In genomic region chr22:22452996-22453686, GRCh38 we compare ENCODE assay signal across 24 cellular contexts. TPM values are rescaled to one million over a fixed set of nuclear protein-coding genes. Genes with fewer than 3 reads are reported as not detected.
DNase-seq lines count a peak whose midpoint lies in the region; ATAC-seq, FAIRE-seq and TF ChIP-seq lines count a peak whose summit lies in the region.
"Had no signal": no experiment of that assay in that cellular context is flagged by ENCODE, and none has a peak within 500 bp of the region (broad histone marks: within the 10 kb centered on the region; RNA-seq: fewer than 3 reads in every experiment).

No MANE protein-coding gene starts in this region.

- no TSS peak for BruUV-seq in K562 (replicated peaks; lab: Mats Ljungman, UMichigan)

- TF ChIP-seq CTCF in K562 (IDR thresholded peaks at IDR 0.05 in 2 of 3, conservative IDR thresholded peaks at IDR 0.05 in 1 of 3; ENCODE audit: insufficient read depth in 2 of 3, low read depth in 1 of 3, low read length in 3 of 3) (no peak), BE2C (IDR thresholded peaks at IDR 0.05; ENCODE audit: low read depth, low read length) (no peak)

- DNase-seq in DMS53 (lab: John Stamatoyannopoulos, UW) (peak; percentile 13), DMS53 treated with DMSO at 0.1 percent for 48 hours (lab: John Stamatoyannopoulos, UW; ENCODE audit: unreplicated experiment) (no peak), K562 (ENCODE audit: extremely low read depth in 1 of 4, low spot score in 3 of 4) (no peak), naive B cell (no peak), BE2C (no peak), COR-L47 (lab: John Stamatoyannopoulos, UW) (no peak), NCI-H187 treated with DMSO at 0.1 percent for 48 hours (lab: John Stamatoyannopoulos, UW) (no peak)
- no peak for DNase-seq in stimulated activated naive B cell treated with anti-CD40 and anti-IgM and Interleukin-4, amounts not matched to agents 10 μg/mL and 1 μg/mL and 100 μg/mL, for 72 hours
- DNase-seq: AML-193; CD4-positive, CD25-positive, alpha-beta regulatory T cell; CD8-positive, alpha-beta T cell; DMS 273 treated with DMSO at 0.1 percent for 48 hours; DND-41; GM23248; H9; HFFc6 had no signal

- no peaks in the 10 kb centered on the region for H4K20me1 ChIP-seq in K562 (replicated peaks; ENCODE audit: control insufficient read depth, insufficient read depth, low read length)
- H4K20me1 ChIP-seq: BLaER1 had no signal

- H3K27ac ChIP-seq in K562 (ENCODE audit: extremely low read depth, low read depth, low read length) = no peak overlapping the region
- H3K27ac ChIP-seq: 22Rv1, BLaER1, C4-2B, GM23248 had no signal

- no peaks in the 10 kb centered on the region for H3K27me3 Mint-ChIP-seq in naive B cell
- no peaks in the 10 kb centered on the region for H3K27me3 Mint-ChIP-seq in stimulated activated naive B cell treated with anti-CD40 and anti-IgM and Interleukin-4, amounts not matched to agents 10 μg/mL and 1 μg/mL and 100 μg/mL, for 72 hours

- peak overlapping the region in 5 of 6 donors; percentile 79 to 88 (median 84) for H3K27ac Mint-ChIP-seq in naive B cell
- H3K27ac Mint-ChIP-seq in stimulated activated naive B cell treated with anti-CD40 and anti-IgM and Interleukin-4, amounts not matched to agents 10 μg/mL and 1 μg/mL and 100 μg/mL, for 72 hours = peak overlapping the region; percentile 37
- H3K27ac Mint-ChIP-seq: CD4-positive, CD25-positive, alpha-beta regulatory T cell; CD8-positive, alpha-beta T cell; H9; HFFc6 had no signal

- CTCF ChIA-PET in K562 (lab: Yijun Ruan, JAX; ENCODE audit: low intra/inter-chr PET ratio) = no interaction called here

- H3K4me2 ChIP-seq in K562 (ENCODE audit: insufficient read depth, low read length) = no peak overlapping the region
- H3K4me2 ChIP-seq: BLaER1 had no signal

- peaks cover 33 to 49% (median 34%) of the 10 kb centered on the region in 3 donors for H3K4me1 Mint-ChIP-seq in naive B cell
- H3K4me1 Mint-ChIP-seq in stimulated activated naive B cell treated with anti-CD40 and anti-IgM and Interleukin-4, amounts not matched to agents 10 μg/mL and 1 μg/mL and 100 μg/mL, for 72 hours = peaks cover 23 to 46% of the 10 kb centered on the region in 2 donors
- H3K4me1 Mint-ChIP-seq: CD4-positive, CD25-positive, alpha-beta regulatory T cell; H9 had no signal

- no peak for FAIRE-seq in K562 (lab: Jason Lieb, UNC)
- FAIRE-seq: A204.1, D721Med, G401.6, GM12892 had no signal

- under 1% methylated on average over 6 of the region's 6 CpGs for WGBS in K562 (ENCODE audit: insufficient coverage, low coverage, missing lambda C conversion rate)

- H3K4me3 ChIP-seq in K562 = no peak overlapping the region
- H3K4me3 ChIP-seq in BE2C (ENCODE audit: low read depth, low read length) = no peak overlapping the region
- H3K4me3 ChIP-seq: BLaER1, GM23248 had no signal

- H3K36me3 ChIP-seq in K562 (ENCODE audit: control insufficient read depth, insufficient read depth, low read length) (no peaks in the 10 kb centered on the region), BE2C (no peaks in the 10 kb centered on the region)
- H3K36me3 ChIP-seq: BLaER1 had no signal

- no peak overlapping the region for H3K9ac ChIP-seq in K562 (ENCODE audit: insufficient read depth in 1 of 2, low read depth in 2 of 2, low read length in 2 of 2)
- H3K9ac ChIP-seq: BLaER1, GM23248 had no signal

- no peaks in the 10 kb centered on the region for H3K9me1 ChIP-seq in K562 (ENCODE audit: control insufficient read depth, insufficient read depth, low read length)

- H3K27me3 ChIP-seq in K562 (ENCODE audit: control insufficient read depth in 2 of 2, insufficient read depth in 2 of 2, low read length in 2 of 2) (peaks cover 16 to 20% of the 10 kb centered on the region in 2 experiments; a peak in 4 of 5 replicates), BE2C (peaks cover 15% of the 10 kb centered on the region)
- H3K27me3 ChIP-seq: BLaER1 had no signal

- no peaks in the 10 kb centered on the region for H3K79me2 ChIP-seq in K562 (ENCODE audit: control insufficient read depth, insufficient read depth, low read length)

- ATAC-seq in K562 (no peak), naive B cell (ENCODE audit: low read depth in 2 of 2) (no peak)
- ATAC-seq in stimulated activated naive B cell treated with anti-CD40 and anti-IgM and Interleukin-4, amounts not matched to agents 10 μg/mL and 1 μg/mL and 100 μg/mL, for 72 hours (replicated peaks) = no peak
- ATAC-seq: CD8-positive, alpha-beta T cell; HCT116 had no signal

- H2AFZ ChIP-seq in K562 (ENCODE audit: low read depth, low read length) = no peak overlapping the region
- H2AFZ ChIP-seq: GM23248 had no signal

- no peak for TF ChIP-seq POLR2A in K562 (conservative IDR thresholded peaks at IDR 0.05)

- POLR2A ChIA-PET in K562 (lab: Yijun Ruan, JAX) = interaction anchor here (0.6 kb wide), 1 partner anchor 9 kb away, joined by 3 read pairs; no protein-coding TSS in a partner anchor

- intact Hi-C loops in K562 (cut with micrococcal nuclease) = no loop called here

- H3K4me3 Mint-ChIP-seq in naive B cell = peak overlapping the region in 2 of 8 donors; percentile 12 to 60
- no peak overlapping the region for H3K4me3 Mint-ChIP-seq in stimulated activated naive B cell treated with anti-CD40 and anti-IgM and Interleukin-4, amounts not matched to agents 10 μg/mL and 1 μg/mL and 100 μg/mL, for 72 hours
- H3K4me3 Mint-ChIP-seq: CD4-positive, CD25-positive, alpha-beta regulatory T cell; CD8-positive, alpha-beta T cell; H9; HFFc6 had no signal

- H3K9me3 Mint-ChIP-seq in naive B cell = peaks cover 4 to 45% (median 14%) of the 10 kb centered on the region in 7 donors
- H3K9me3 Mint-ChIP-seq in stimulated activated naive B cell treated with anti-CD40 and anti-IgM and Interleukin-4, amounts not matched to agents 10 μg/mL and 1 μg/mL and 100 μg/mL, for 72 hours = peaks cover 13 to 24% of the 10 kb centered on the region in 2 donors

- no peaks in the 10 kb centered on the region for H3K4me1 ChIP-seq in K562 (replicated peaks in 1 of 2; ENCODE audit: control insufficient read depth in 2 of 2, insufficient read depth in 2 of 2, low read length in 2 of 2)
- no peaks in the 10 kb centered on the region for H3K4me1 ChIP-seq in BE2C

- TF ChIP-seq RAD21 in K562 (CRISPR knock-in tag; conservative IDR thresholded peaks at IDR 0.05 in 1 of 2, IDR thresholded peaks at IDR 0.05 in 1 of 2) = no peak

- TF ChIP-seq EP300 in K562 (IDR thresholded peaks at IDR 0.05; ENCODE audit: low read length) = no peak

- H3K9me3 ChIP-seq in K562 (replicated peaks; ENCODE audit: control insufficient read depth, insufficient read depth, low read depth, low read length) (no peaks in the 10 kb centered on the region), BE2C (no peaks in the 10 kb centered on the region; the same call in 1 of the 2 replicates)

- peaks cover 0 to 34% of the 10 kb centered on the region in 2 donors for H3K36me3 Mint-ChIP-seq in naive B cell
- peaks cover 11 to 16% of the 10 kb centered on the region in 2 donors for H3K36me3 Mint-ChIP-seq in stimulated activated naive B cell treated with anti-CD40 and anti-IgM and Interleukin-4, amounts not matched to agents 10 μg/mL and 1 μg/mL and 100 μg/mL, for 72 hours
- H3K36me3 Mint-ChIP-seq: CD4-positive, CD25-positive, alpha-beta regulatory T cell; CD8-positive, alpha-beta T cell had no signal

- in situ Hi-C loops in K562 (cut with MboI) = no loop called here

TF ChIP-seq in K562, 482 proteins besides CTCF, POLR2A, EP300 and RAD21 (continues in another document):
- no peak for TF ChIP-seq VEZF1 (CRISPR knock-in tag; IDR thresholded peaks at IDR 0.05)
- 0 out of 2 replicates have a peak, but pooled peaks have one; percentile 33 for TF ChIP-seq MEF2D (tag; conservative IDR thresholded peaks at IDR 0.05; ENCODE audit: low read depth)
- no peak for TF ChIP-seq ETV1 (tag; conservative IDR thresholded peaks at IDR 0.05; ENCODE audit: low read depth)
- no peak for TF ChIP-seq CEBPB (tag; IDR thresholded peaks at IDR 0.05)
- no peak for TF ChIP-seq PTRF (tag; IDR thresholded peaks at IDR 0.05)
- no peak for TF ChIP-seq SMARCA5 (IDR thresholded peaks at IDR 0.05)

RNA-seq across cellular contexts. Expression of gene ZNF280B, which starts 55.4 kb away (rescaled TPM):
- total RNA-seq in K562 (2011; cell fraction: chromatin; rRNA removed; ENCODE audit: low replicate concordance) = 24.8 and 77.6 TPM in 2 replicates
- total RNA-seq in K562 (2011; cell fraction: nucleolus; rRNA removed) = 23.0 and 29.5 TPM in 2 replicates
- total RNA-seq in K562 (2011; cell fraction: nucleoplasm; rRNA removed) = 45.8 and 57.4 TPM in 2 replicates
- 7.7 and 8.4 TPM in 2 replicates for total RNA-seq in K562 (2014; rRNA removed)
- total RNA-seq in K562 (2014; rRNA removed; fragmentation: Illumina TruSeq; extraction: Trizol) = 17.1 and 20.5 TPM in 2 replicates
- 19.6 and 20.7 TPM in 2 replicates for total RNA-seq in K562 (2015; rRNA removed; fragmentation: Illumina TruSeq; extraction: Trizol)
- total RNA-seq in K562 (2021) = 18.7 and 20.0 TPM in 2 replicates
- 27.5 TPM in 2 replicates for polyA plus RNA-seq in K562 (2011; rRNA removed)
- polyA plus RNA-seq in K562 (2011; cell fraction: cytosol; rRNA removed) = 8.2 and 20.0 TPM in 2 replicates
- polyA plus RNA-seq in K562 (2011; cell fraction: nucleus; rRNA removed) = 21.5 and 27.4 TPM in 2 replicates
- 7.6 and 9.8 TPM in 2 replicates for polyA plus RNA-seq in K562 (2012)
- polyA plus RNA-seq in K562 (2014; fragmentation: Illumina TruSeq; extraction: Trizol) = 14.1 and 18.0 TPM in 2 replicates
- 10 to 100 TPM; 24.0 to 29.9 TPM for polyA plus RNA-seq in K562 (2014; fragmentation: Nextera tagmentation; extraction: Ambion mirVana)
- 11.7 and 13.5 TPM in 2 replicates for polyA plus RNA-seq in K562 (2014; rRNA removed)
- polyA minus RNA-seq in K562 (2011; rRNA and poly(A)+ RNA removed) = 88.0 and 103 TPM in 2 replicates
- 22.2 and 28.7 TPM in 2 replicates for polyA minus RNA-seq in K562 (2011; cell fraction: cytosol; rRNA and poly(A)+ RNA removed)
- polyA minus RNA-seq in K562 (2011; cell fraction: nucleus; rRNA and poly(A)+ RNA removed) = 24.2 and 40.0 TPM in 2 replicates
- polyA plus RNA-seq in naive B cell (ENCODE audit: low read depth in 6 of 6) = 1 to 10 TPM; 2.4 to 4.1 (median 3.2) TPM
- 1.4 TPM for polyA plus RNA-seq in BE2C (2012; ENCODE audit: insufficient read depth, insufficient read length, low read depth)
